Comparison of ENCODE assay signal across 8 cellular contexts in the genomic region with DNA sequence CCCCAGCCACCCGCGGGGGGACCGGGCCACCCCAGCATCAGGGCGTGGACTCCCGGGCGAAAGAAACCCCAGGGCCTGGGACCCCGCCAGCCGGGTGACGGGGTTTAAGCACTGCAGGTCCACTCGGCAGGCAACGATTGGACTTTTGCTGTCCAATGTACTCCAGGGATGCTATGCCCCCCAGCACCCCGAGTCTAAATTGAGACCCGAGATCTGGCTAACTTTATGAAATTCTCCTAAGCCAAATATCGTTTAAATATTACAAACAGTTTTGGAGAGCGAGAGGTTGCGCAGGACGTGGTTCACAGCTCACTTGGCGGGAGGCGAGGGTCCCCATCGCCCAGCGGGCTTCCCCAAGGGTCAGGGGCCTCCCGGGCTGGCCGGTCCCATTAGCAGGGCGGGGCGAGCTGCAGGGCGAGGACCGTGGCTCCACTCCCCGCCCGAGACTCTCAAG. TPM values are rescaled to one million over a fixed set of nuclear protein-coding genes. Genes with fewer than 3 reads are reported as not detected.
DNase-seq lines count a peak whose midpoint lies in the region; ATAC-seq and TF ChIP-seq lines count a peak whose summit lies in the region.

No MANE protein-coding gene starts in this region.

- peak overlapping the region; percentile 98 for H2AFZ ChIP-seq in neuronal stem cell (ENCODE audit: low read length)

- no peak overlapping the region for H3K4ac ChIP-seq in neuronal stem cell (ENCODE audit: low read length)

- in situ Hi-C loops in ACHN (cut with HindIII; ENCODE audit: low pct_ligation_motif_present, low pct_unique_long_range_greater_than_20kb, low sequenced_read_pairs), result no loop called here

- H3K4me2 ChIP-seq in neuronal stem cell (ENCODE audit: insufficient read depth, low read length, poor library complexity, severe bottlenecking), result peak overlapping the region; percentile 92

- peak overlapping the region; percentile 94 for H3K18ac ChIP-seq in neuronal stem cell (ENCODE audit: low read length)

- H3K9me3 ChIP-seq in SJCRH30 (replicated peaks) (no peaks in the 10 kb centered on the region), neuronal stem cell (replicated peaks in 1 of 2; ENCODE audit: control insufficient read depth in 2 of 2, insufficient read depth in 1 of 2, low read depth in 1 of 2, low read length in 2 of 2) (no peaks in the 10 kb centered on the region)

- H2BK12ac ChIP-seq in neuronal stem cell (ENCODE audit: low read length), result no peak overlapping the region

- H3K27me3 ChIP-seq in SJCRH30 (peaks cover 11% of the 10 kb centered on the region), neuronal stem cell (ENCODE audit: control insufficient read depth in 3 of 3, insufficient read depth in 3 of 3, low read depth in 1 of 3, low read length in 3 of 3) (no peaks in the 10 kb centered on the region)

- H3K4me3 ChIP-seq in SJCRH30 (peak overlapping the region; percentile 94), epithelial cell of proximal tubule (ENCODE audit: low read depth, low read length) (peak overlapping the region; percentile 86), neuronal stem cell (ENCODE audit: low read length in 2 of 2) (peak overlapping the region; percentile 80 to 84)

- intact Hi-C loops in posterior vena cava (cut with DNase I), result no loop called here

- TF ChIP-seq CTCF in epithelial cell of proximal tubule (conservative IDR thresholded peaks at IDR 0.05; ENCODE audit: low read depth, low read length), result no peak

- ATAC-seq in GM21619 (IDR thresholded peaks at IDR 0.05; ENCODE audit: unreplicated experiment) (peak; percentile 2), GM19324 (IDR thresholded peaks at IDR 0.05; ENCODE audit: low FRiP score, unreplicated experiment) (no peak)

- H3K4me1 ChIP-seq in SJCRH30 (peaks cover 10% of the 10 kb centered on the region; the same call in 1 of the 2 replicates), neuronal stem cell (ENCODE audit: control insufficient read depth in 2 of 2, insufficient read depth in 1 of 2, low read depth in 1 of 2, low read length in 2 of 2) (peaks cover 5 to 9% of the 10 kb centered on the region in 2 donors)

- peak overlapping the region; percentile 78 for H2BK5ac ChIP-seq in neuronal stem cell (ENCODE audit: low read length)

- no peak overlapping the region for H2AK5ac ChIP-seq in neuronal stem cell (ENCODE audit: low read depth, low read length)

- H3K27ac ChIP-seq in SJCRH30 (no peak overlapping the region; the same call in 1 of the 2 replicates), neuronal stem cell (replicated peaks; ENCODE audit: low read length) (no peak overlapping the region)

- H3K9ac ChIP-seq in neuronal stem cell (ENCODE audit: low read depth, low read length, poor library complexity), result no peak overlapping the region

- WGBS in neuronal stem cell (ENCODE audit: extremely low coverage in 2 of 2, insufficient read length in 2 of 2, insufficient replicate concordance in 1 of 2), 2 donors, result no CpG with 5 or more reads among the region's 29 CpGs

- H3K79me1 ChIP-seq in neuronal stem cell (ENCODE audit: low read depth, low read length), result peaks cover 14% of the 10 kb centered on the region

- H2BK120ac ChIP-seq in neuronal stem cell (ENCODE audit: low read depth, low read length), result no peak overlapping the region

- H2BK15ac ChIP-seq in neuronal stem cell (ENCODE audit: low read length), result peak overlapping the region; percentile 77

- no peak overlapping the region for H4K91ac ChIP-seq in neuronal stem cell (ENCODE audit: low read depth, low read length, poor library complexity)

- H3K14ac ChIP-seq in neuronal stem cell (ENCODE audit: low read length), result no peak overlapping the region

- H3K23ac ChIP-seq in neuronal stem cell (ENCODE audit: low read depth, low read length, poor library complexity), result peak overlapping the region; percentile 96

- peak; percentile 49 for DNase-seq in ACHN
- no peak for DNase-seq in SJCRH30
- no peak for DNase-seq in epithelial cell of proximal tubule (ENCODE audit: low read depth)
- DNase-seq in neuronal stem cell (ENCODE audit: low spot score), result no peak
- DNase-seq in posterior vena cava (ENCODE audit: low spot score), result no peak
- no peak for DNase-seq in activated CD4-positive, CD25-positive, alpha-beta regulatory T cell (lab: John Stamatoyannopoulos, UW)

- no peak overlapping the region for H4K8ac ChIP-seq in neuronal stem cell (ENCODE audit: low read depth, low read length)

- H3K36me3 ChIP-seq in SJCRH30 (peaks cover 28% of the 10 kb centered on the region), neuronal stem cell (replicated peaks in 1 of 2; ENCODE audit: control insufficient read depth in 2 of 2, insufficient read depth in 2 of 2, low read length in 2 of 2) (peaks cover 32 to 40% of the 10 kb centered on the region in 2 donors)

RNA-seq across cellular contexts. Expression of a gene that starts 0.4 kb away (rescaled TPM):
- total RNA-seq in SJCRH30 (2014; rRNA removed; shearing (Covaris generic)), result 68.0 and 68.6 TPM in 2 replicates
- total RNA-seq in epithelial cell of proximal tubule (68.1 and 117 TPM in 2 replicates), posterior vena cava (10 to 100 TPM; 15.9 to 16.3 TPM)
- 88.3 TPM for polyA plus RNA-seq in neuronal stem cell (2013, experiment 1 of 2)
- polyA plus RNA-seq in neuronal stem cell (2013, experiment 2 of 2), result 78.9 TPM

RNA-seq across cellular contexts. Expression of a gene that starts 20.5 kb away (rescaled TPM):
- total RNA-seq in SJCRH30 (2014; rRNA removed; shearing (Covaris generic)), result 6.6 and 7.6 TPM in 2 replicates
- total RNA-seq in epithelial cell of proximal tubule (23.2 and 26.3 TPM in 2 replicates), posterior vena cava (1 to 10 TPM; 8.0 to 8.9 TPM)
- 20.7 TPM for polyA plus RNA-seq in neuronal stem cell (2013, experiment 1 of 2)
- 20.4 TPM for polyA plus RNA-seq in neuronal stem cell (2013, experiment 2 of 2)

RNA-seq across cellular contexts. Expression of a gene that starts 21.1 kb away (rescaled TPM):
- total RNA-seq in SJCRH30 (2014; rRNA removed; shearing (Covaris generic)), result not detected in 2 replicates
- total RNA-seq in epithelial cell of proximal tubule (not detected in 2 replicates), posterior vena cava (1 to 10 TPM in 1 of 2 donors, not detected in 1; 2.4 TPM)
- not detected for polyA plus RNA-seq in neuronal stem cell (2013, experiment 1 of 2)
- not detected for polyA plus RNA-seq in neuronal stem cell (2013, experiment 2 of 2)

RNA-seq across cellular contexts. Expression of a gene that starts 45.8 kb away (rescaled TPM):
- total RNA-seq in SJCRH30 (2014; rRNA removed; shearing (Covaris generic)), result not detected in 2 replicates
- not detected in 2 replicates for total RNA-seq in epithelial cell of proximal tubule
- polyA plus RNA-seq in neuronal stem cell (2013, experiment 1 of 2), result not detected
- not detected for polyA plus RNA-seq in neuronal stem cell (2013, experiment 2 of 2)
- not detected for total RNA-seq in posterior vena cava
